ENCODE assay signal across 16 cellular contexts in genomic region chrX:19674041-19674769, GRCh38.
DNase-seq lines count a peak whose midpoint lies in the region; ATAC-seq, FAIRE-seq and TF ChIP-seq lines count a peak whose summit lies in the region.
"Had no signal": no experiment of that assay in that cellular context is flagged by ENCODE, and none has a peak within 500 bp of the region (broad histone marks: within the 10 kb centered on the region; RNA-seq: fewer than 3 reads in every experiment).

No MANE protein-coding gene starts in this region.

- no peak for TF ChIP-seq POLR2A in gastroesophageal sphincter (IDR thresholded peaks at IDR 0.05)

- peaks cover 43% of the 10 kb centered on the region for H3K4me1 Mint-ChIP-seq in activated naive CD4-positive, alpha-beta T cell treated with anti-CD3 and anti-CD28 coated beads, Interleukin-2, amount 10 ng/mL, durations not matched to agents 7 days and 5 days
- H3K4me1 Mint-ChIP-seq in central memory CD8-positive, alpha-beta T cell, result peaks cover 65% of the 10 kb centered on the region
- peaks cover 66% of the 10 kb centered on the region for H3K4me1 Mint-ChIP-seq in stimulated activated effector memory CD8-positive, alpha-beta T cell treated with anti-CD3 and anti-CD28 coated beads, Interleukin-12 subunit alpha, Interleukin-12 subunit beta, amount 100 ng/mL, for 72 hours

- FAIRE-seq in frontal cortex (lab: Jason Lieb, UNC), result no peak

- H3K9me3 ChIP-seq in PC-9 (ENCODE audit: insufficient read depth, low read depth), result no peaks in the 10 kb centered on the region
- no peaks in the 10 kb centered on the region for H3K9me3 ChIP-seq in gastroesophageal sphincter
- H3K9me3 ChIP-seq: body of pancreas had no signal

- H3K27me3 ChIP-seq in PC-9 (ENCODE audit: insufficient read depth, low read depth) (no peaks in the 10 kb centered on the region), gastroesophageal sphincter (no peaks in the 10 kb centered on the region)
- H3K27me3 ChIP-seq: body of pancreas had no signal

- H3K27ac Mint-ChIP-seq in activated naive CD4-positive, alpha-beta T cell treated with anti-CD3 and anti-CD28 coated beads, Interleukin-2, amount 50 U/mL, for 72 hours, result peak overlapping the region; percentile 64 to 90
- H3K27ac Mint-ChIP-seq in activated naive CD4-positive, alpha-beta T cell treated with anti-CD3 and anti-CD28 coated beads, Interleukin-2, amount 10 ng/mL, durations not matched to agents 7 days and 5 days, result no peak overlapping the region
- H3K27ac Mint-ChIP-seq in central memory CD8-positive, alpha-beta T cell (ENCODE audit: low read depth), result peak overlapping the region; percentile 91
- peak overlapping the region; percentile 76 for H3K27ac Mint-ChIP-seq in stimulated activated effector memory CD8-positive, alpha-beta T cell treated with anti-CD3 and anti-CD28 coated beads, Interleukin-12 subunit alpha, Interleukin-12 subunit beta, amount 100 ng/mL, for 72 hours

- H3K4me1 ChIP-seq in PC-9 (replicated peaks; ENCODE audit: insufficient read depth), result peaks cover 90% of the 10 kb centered on the region
- H3K4me1 ChIP-seq in gastroesophageal sphincter, result no peaks in the 10 kb centered on the region
- H3K4me1 ChIP-seq: body of pancreas had no signal

- TF ChIP-seq CTCF in PC-9 (conservative IDR thresholded peaks at IDR 0.05), result no peak
- no peak for TF ChIP-seq CTCF in gastroesophageal sphincter (IDR thresholded peaks at IDR 0.05)

- BruUV-seq in PC-9 (replicated peaks; lab: Mats Ljungman, UMichigan), result no TSS peak

- no peaks in the 10 kb centered on the region for H4K20me1 ChIP-seq in PC-9 (ENCODE audit: insufficient read depth)

- H3K9me3 Mint-ChIP-seq in activated naive CD4-positive, alpha-beta T cell treated with anti-CD3 and anti-CD28 coated beads, Interleukin-2, amount 50 U/mL, for 72 hours, result no peaks in the 10 kb centered on the region
- H3K9me3 Mint-ChIP-seq in activated naive CD4-positive, alpha-beta T cell treated with anti-CD3 and anti-CD28 coated beads, Interleukin-2, amount 10 ng/mL, durations not matched to agents 7 days and 5 days, result no peaks in the 10 kb centered on the region
- no peaks in the 10 kb centered on the region for H3K9me3 Mint-ChIP-seq in central memory CD8-positive, alpha-beta T cell
- H3K9me3 Mint-ChIP-seq in stimulated activated effector memory CD8-positive, alpha-beta T cell treated with anti-CD3 and anti-CD28 coated beads, Interleukin-12 subunit alpha, Interleukin-12 subunit beta, amount 100 ng/mL, for 72 hours, result no peaks in the 10 kb centered on the region

- H3K9me2 ChIP-seq in PC-9 (ENCODE audit: insufficient read depth), result no peaks in the 10 kb centered on the region

- CTCF ChIA-PET in activated naive CD4-positive, alpha-beta T cell treated with anti-CD3 and anti-CD28 coated beads, Interleukin-2, amount 10 ng/mL, durations not matched to agents 7 days and 5 days (lab: Charles Lee), result no interaction called here
- CTCF ChIA-PET in PC-9 (lab: Charles Lee), result no interaction called here

- TF ChIP-seq EP300 in gastroesophageal sphincter (IDR thresholded peaks at IDR 0.05), result no peak

- no peak overlapping the region for H2AFZ ChIP-seq in PC-9

- H3K36me3 Mint-ChIP-seq in activated naive CD4-positive, alpha-beta T cell treated with anti-CD3 and anti-CD28 coated beads, Interleukin-2, amount 50 U/mL, for 72 hours, result peaks cover 18 to 32% of the 10 kb centered on the region in 2 donors
- peaks cover 55% of the 10 kb centered on the region for H3K36me3 Mint-ChIP-seq in activated naive CD4-positive, alpha-beta T cell treated with anti-CD3 and anti-CD28 coated beads, Interleukin-2, amount 10 ng/mL, durations not matched to agents 7 days and 5 days
- peaks cover 32% of the 10 kb centered on the region for H3K36me3 Mint-ChIP-seq in central memory CD8-positive, alpha-beta T cell (ENCODE audit: insufficient read depth)
- peaks cover 41% of the 10 kb centered on the region for H3K36me3 Mint-ChIP-seq in stimulated activated effector memory CD8-positive, alpha-beta T cell treated with anti-CD3 and anti-CD28 coated beads, Interleukin-12 subunit alpha, Interleukin-12 subunit beta, amount 100 ng/mL, for 72 hours

- peak overlapping the region; percentile 41 for H3K4me2 ChIP-seq in PC-9

- ATAC-seq in activated naive CD4-positive, alpha-beta T cell treated with anti-CD3 and anti-CD28 coated beads, Interleukin-2, amount 50 U/mL, for 72 hours, result no peak
- ATAC-seq in central memory CD8-positive, alpha-beta T cell (replicated peaks; ENCODE audit: extremely low read depth, poor library complexity, severe bottlenecking), result no peak
- peak; percentile 36 for ATAC-seq in stimulated activated effector memory CD8-positive, alpha-beta T cell treated with anti-CD3 and anti-CD28 coated beads, Interleukin-12 subunit alpha, Interleukin-12 subunit beta, amount 100 ng/mL, for 72 hours
- ATAC-seq in gastroesophageal sphincter, result no peak

- H3K4me3 ChIP-seq in PC-9 (no peak overlapping the region), gastroesophageal sphincter (no peak overlapping the region)
- H3K4me3 ChIP-seq: body of pancreas, skin epidermis had no signal

- no peak for DNase-seq in activated naive CD4-positive, alpha-beta T cell treated with anti-CD3 and anti-CD28 coated beads, Interleukin-2, amount 50 U/mL, for 72 hours (ENCODE audit: low spot score in 2 of 2)
- DNase-seq in activated naive CD4-positive, alpha-beta T cell treated with anti-CD3 and anti-CD28 coated beads, Interleukin-2, amount 10 ng/mL, durations not matched to agents 7 days and 5 days, result no peak
- DNase-seq in PC-9 (no peak), cortex of kidney (lab: John Stamatoyannopoulos, UW) (no peak), frontal cortex (ENCODE audit: low spot score in 2 of 2) (no peak)
- no peak for DNase-seq in central memory CD8-positive, alpha-beta T cell (ENCODE audit: low spot score in 2 of 2)
- DNase-seq in stimulated activated effector memory CD8-positive, alpha-beta T cell treated with anti-CD3 and anti-CD28 coated beads, Interleukin-12 subunit alpha, Interleukin-12 subunit beta, amount 100 ng/mL, for 72 hours (ENCODE audit: low spot score in 2 of 2), result no peak
- DNase-seq: activated CD4-positive, CD25-positive, alpha-beta regulatory T cell; activated T-cell treated with anti-CD3 and anti-CD28 coated beads, Interleukin-2, amount 50 U/mL, for 48 hours; MM.1S; NCI-H187 treated with DMSO at 0.1 percent for 48 hours; NCI-H510A; stimulated activated naive CD4-positive, alpha-beta T cell treated with Interleukin-2 at 50 U/mL for 16 hours had no signal

- H3K79me2 ChIP-seq in PC-9 (ENCODE audit: low read depth), result peaks cover 5% of the 10 kb centered on the region

- H3K27ac ChIP-seq in PC-9 (peak overlapping the region; percentile 93), gastroesophageal sphincter (no peak overlapping the region)
- H3K27ac ChIP-seq: body of pancreas had no signal

- POLR2A ChIA-PET in PC-9 (lab: Charles Lee; ENCODE audit: unreplicated experiment), result no interaction called here

- intact Hi-C loops in PC-9 (cut with micrococcal nuclease; ENCODE audit: unreplicated experiment), result no loop called here

- H3K27me3 Mint-ChIP-seq in activated naive CD4-positive, alpha-beta T cell treated with anti-CD3 and anti-CD28 coated beads, Interleukin-2, amount 10 ng/mL, durations not matched to agents 7 days and 5 days, result no peaks in the 10 kb centered on the region
- no peaks in the 10 kb centered on the region for H3K27me3 Mint-ChIP-seq in central memory CD8-positive, alpha-beta T cell

- H3F3A ChIP-seq in PC-9 (ENCODE audit: insufficient read depth, low read depth), result peaks cover 27% of the 10 kb centered on the region

- 88 to 94% methylated on average over 2 to 3 of the region's 3 CpGs for WGBS in gastroesophageal sphincter (ENCODE audit: low coverage in 1 of 2), 2 donors

- H3K36me3 ChIP-seq in PC-9 (ENCODE audit: low read depth) (0 out of 2 replicates have a peak, but pooled peaks cover 7% of the 10 kb centered on the region), gastroesophageal sphincter (no peaks in the 10 kb centered on the region)

- no peak overlapping the region for H3K4me3 Mint-ChIP-seq in activated naive CD4-positive, alpha-beta T cell treated with anti-CD3 and anti-CD28 coated beads, Interleukin-2, amount 10 ng/mL, durations not matched to agents 7 days and 5 days
- H3K4me3 Mint-ChIP-seq in central memory CD8-positive, alpha-beta T cell, result peak overlapping the region; percentile 60
- peak overlapping the region; percentile 59 for H3K4me3 Mint-ChIP-seq in stimulated activated effector memory CD8-positive, alpha-beta T cell treated with anti-CD3 and anti-CD28 coated beads, Interleukin-12 subunit alpha, Interleukin-12 subunit beta, amount 100 ng/mL, for 72 hours
